ENCODE assay signal across 7 cellular contexts in the genomic region with DNA sequence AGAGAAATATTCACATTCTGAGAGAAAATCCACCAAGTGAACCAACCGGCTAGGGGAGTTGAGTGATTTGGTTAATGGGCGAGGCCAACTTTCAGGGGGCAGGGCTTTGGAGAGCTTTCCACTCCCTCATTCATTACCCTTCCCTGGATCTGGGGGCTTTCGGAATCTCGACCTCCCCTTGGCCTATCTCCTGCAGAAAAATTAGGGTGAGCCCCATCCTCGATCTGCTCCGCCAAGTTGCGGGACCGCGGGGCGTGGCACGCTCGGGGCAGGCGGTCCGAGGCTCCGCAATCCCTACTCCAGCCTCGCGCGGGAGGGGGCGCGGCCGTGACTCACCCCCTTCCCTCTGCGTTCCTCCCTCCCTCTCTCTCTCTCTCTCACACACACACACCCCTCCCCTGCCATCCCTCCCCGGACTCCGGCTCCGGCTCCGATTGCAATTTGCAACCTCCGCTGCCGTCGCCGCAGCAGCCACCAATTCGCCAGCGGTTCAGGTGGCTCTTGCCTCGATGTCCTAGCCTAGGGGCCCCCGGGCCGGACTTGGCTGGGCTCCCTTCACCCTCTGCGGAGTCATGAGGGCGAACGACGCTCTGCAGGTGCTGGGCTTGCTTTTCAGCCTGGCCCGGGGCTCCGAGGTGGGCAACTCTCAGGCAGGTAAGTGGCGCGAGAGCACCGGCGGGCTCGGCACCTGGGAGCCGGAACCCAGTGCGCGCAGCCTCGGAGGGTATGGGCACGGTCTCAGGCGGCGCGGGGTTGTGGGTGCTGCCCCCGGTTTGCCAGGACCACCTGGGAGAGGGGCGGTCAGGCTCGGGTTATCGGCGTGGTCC. TPM values are rescaled to one million over a fixed set of nuclear protein-coding genes. Genes with fewer than 3 reads are reported as not detected.
DNase-seq lines count a peak whose midpoint lies in the region; ATAC-seq and TF ChIP-seq lines count a peak whose summit lies in the region.

Gene ERBB3, plus strand, starts transcription at position 437 of the 827 bp plus-strand sequence. Its CDS starts 136 bp downstream, at position 573.

- H2AFZ ChIP-seq in SK-N-SH (ENCODE audit: low read depth) = peak within 1 kb of the TSS; percentile 94

- no peaks in the 10 kb centered on the region for H3K9me3 ChIP-seq in SK-N-SH
- no peaks in the 10 kb centered on the region for H3K9me3 ChIP-seq in ovary
- H3K9me3 ChIP-seq in tibial artery = no peaks in the 10 kb centered on the region

- no peaks in the 10 kb centered on the region for H3K9me3 Mint-ChIP-seq in IgD-negative memory B cell
- H3K9me3 Mint-ChIP-seq in activated naive CD8-positive, alpha-beta T cell treated with anti-CD3 and anti-CD28 coated beads for 36 hours = no peaks in the 10 kb centered on the region

- H3K27ac Mint-ChIP-seq in IgD-negative memory B cell = no peak within 1 kb of the TSS
- peak within 1 kb of the TSS; percentile 34 for H3K27ac Mint-ChIP-seq in activated naive CD8-positive, alpha-beta T cell treated with anti-CD3 and anti-CD28 coated beads for 36 hours

- peaks cover 18% of the 10 kb centered on the region for H3K27me3 Mint-ChIP-seq in IgD-negative memory B cell
- H3K27me3 Mint-ChIP-seq in activated naive CD8-positive, alpha-beta T cell treated with anti-CD3 and anti-CD28 coated beads for 36 hours = peaks cover 14% of the 10 kb centered on the region

- peak within 1 kb of the TSS; percentile 42; the same call in 1 of the 2 replicates for H3K9ac ChIP-seq in SK-N-SH

- WGBS in SK-N-SH (ENCODE audit: low lambda C conversion rate) = 9% methylated on average over 52 of the region's 59 CpGs
- 0 to 2% (median 1%) methylated on average over 49 to 59 of the region's 59 CpGs for WGBS in ovary, 3 donors

- H3K79me2 ChIP-seq in SK-N-SH (ENCODE audit: insufficient read depth) = no peaks in the 10 kb centered on the region

- H3K27me3 ChIP-seq in SK-N-SH (ENCODE audit: insufficient read depth) = no peaks in the 10 kb centered on the region
- H3K27me3 ChIP-seq in ovary = no peaks in the 10 kb centered on the region
- H3K27me3 ChIP-seq in tibial artery = peaks cover 0 to 6% of the 10 kb centered on the region in 2 donors

- in situ Hi-C loops in GM13977 (cut with MboI; ENCODE audit: low pct_unique_long_range_greater_than_20kb, low sequenced_read_pairs, unreplicated experiment) = no loop called here

- TF ChIP-seq EP300 in SK-N-SH (IDR thresholded peaks at IDR 0.05; ENCODE audit: borderline replicate concordance in 1 of 2, low read depth in 1 of 2, low read length in 1 of 2) = no peak
- TF ChIP-seq EP300 in ovary (IDR thresholded peaks at IDR 0.05) = no peak

- peak within 1 kb of the TSS; percentile 97 for H3K4me2 ChIP-seq in SK-N-SH

- TF ChIP-seq CTCF in GM13977 (IDR thresholded peaks at IDR 0.05; ENCODE audit: extremely low read depth, insufficient read depth, missing control alignments) (no peak), SK-N-SH (IDR thresholded peaks at IDR 0.05) (peak; percentile 6; the same call in 1 of the 2 replicates), ovary (IDR thresholded peaks at IDR 0.05) (peak in 2 of 3 donors; percentile 13 to 17), tibial artery (IDR thresholded peaks at IDR 0.05) (peak in 1 of 2 experiments; percentile 22)

- no peaks in the 10 kb centered on the region for H3K36me3 Mint-ChIP-seq in IgD-negative memory B cell
- H3K36me3 Mint-ChIP-seq in activated naive CD8-positive, alpha-beta T cell treated with anti-CD3 and anti-CD28 coated beads for 36 hours = no peaks in the 10 kb centered on the region

- peak; percentile 88 for ATAC-seq in Right ventricle myocardium superior (ENCODE audit: poor library complexity)

- peaks cover 12% of the 10 kb centered on the region for H3F3A ChIP-seq in SK-N-SH (replicated peaks; ENCODE audit: insufficient read depth)

- TF ChIP-seq POLR2A in ovary (IDR thresholded peaks at IDR 0.05) = no peak

- DNase-seq in GM13977 (ENCODE audit: low spot score) (peak; percentile 76), SK-N-SH (peak; percentile 84), Right ventricle myocardium superior (peak; percentile 78), ovary (peak; percentile 63 to 82 (median 77)), tibial artery (peak; percentile 62 to 88)
- DNase-seq in activated naive CD8-positive, alpha-beta T cell treated with anti-CD3 and anti-CD28 coated beads for 36 hours = peak; percentile 73

- no peak for TF ChIP-seq RAD21 in SK-N-SH (IDR thresholded peaks at IDR 0.05; ENCODE audit: low read length)

- CTCF ChIA-PET in SK-N-SH (lab: Yijun Ruan, JAX) = interaction anchor here (0.8 to 3.4 kb wide), 21 partner anchors 10 to 551 kb away, joined by 3 to 13 read pairs (median 4); partner anchors contain the start of genes SMARCC2 and ZC3H10

- peaks cover 0 to 6% of the 10 kb centered on the region in 2 experiments; a peak in 1 of 4 replicates for H3K4me1 ChIP-seq in SK-N-SH (ENCODE audit: control insufficient read depth in 1 of 2, insufficient read depth in 2 of 2, low read depth in 1 of 2, low read length in 1 of 2)
- H3K4me1 ChIP-seq in ovary (ENCODE audit: insufficient read depth) = peaks cover 5% of the 10 kb centered on the region
- H3K4me1 ChIP-seq in tibial artery = peaks cover 0 to 22% (median 9%) of the 10 kb centered on the region in 4 donors

- H4K20me1 ChIP-seq in SK-N-SH (ENCODE audit: insufficient read depth) = no peaks in the 10 kb centered on the region

- H3K4me3 Mint-ChIP-seq in IgD-negative memory B cell = peak within 1 kb of the TSS; percentile 78 to 93 (median 88)
- H3K4me3 Mint-ChIP-seq in activated naive CD8-positive, alpha-beta T cell treated with anti-CD3 and anti-CD28 coated beads for 36 hours = peak within 1 kb of the TSS; percentile 78

- intact Hi-C loops in Right ventricle myocardium superior (cut with DNase I) (no loop called here), ovary (cut with DNase I) (no loop called here), tibial artery (cut with DNase I; ENCODE audit: low total_unique reads) (no loop called here)

- H3K27ac ChIP-seq in SK-N-SH (ENCODE audit: low read depth in 2 of 2, low read length in 1 of 2) (peak within 1 kb of the TSS; percentile 36 to 55), ovary (peak within 1 kb of the TSS in 1 of 2 donors; percentile 7), tibial artery (peak within 1 kb of the TSS; percentile 73 to 79)

- POLR2A ChIA-PET in SK-N-SH (lab: Yijun Ruan, JAX) = interaction anchor here (0.6 to 3.2 kb wide), 3 partner anchors 24 to 38 kb away, joined by 3 to 15 read pairs (median 3); partner anchors contain the start of genes PA2G4 and ZC3H10

- H3K9me2 ChIP-seq in SK-N-SH = no peaks in the 10 kb centered on the region

- H3K36me3 ChIP-seq in SK-N-SH (replicated peaks in 1 of 2; ENCODE audit: control insufficient read depth in 1 of 2, insufficient read depth in 2 of 2, low read length in 1 of 2) (no peaks in the 10 kb centered on the region), ovary (no peaks in the 10 kb centered on the region), tibial artery (no peaks in the 10 kb centered on the region)

- peak within 1 kb of the TSS; percentile 53 to 71 for H3K4me3 ChIP-seq in SK-N-SH (ENCODE audit: low read depth in 2 of 2, low read length in 1 of 2)
- H3K4me3 ChIP-seq in ovary = peak within 1 kb of the TSS; percentile 33
- H3K4me3 ChIP-seq in tibial artery = peak within 1 kb of the TSS; percentile 48 to 64

- H3K4me1 Mint-ChIP-seq in IgD-negative memory B cell = peaks cover 0 to 10% (median 1%) of the 10 kb centered on the region in 3 donors
- H3K4me1 Mint-ChIP-seq in activated naive CD8-positive, alpha-beta T cell treated with anti-CD3 and anti-CD28 coated beads for 36 hours = peaks cover 10% of the 10 kb centered on the region

TF ChIP-seq in SK-N-SH, 30 proteins besides CTCF, POLR2A, EP300 and RAD21 (continues in another document):
- TF ChIP-seq POLR2AphosphoS5 (IDR thresholded peaks at IDR 0.05; ENCODE audit: low read depth, low read length) = no peak
- TF ChIP-seq YY1 (IDR thresholded peaks at IDR 0.05; ENCODE audit: low read depth) = no peak
- no peak for TF ChIP-seq GATA2 (CRISPR knock-in tag; IDR thresholded peaks at IDR 0.05)
- TF ChIP-seq SIN3A (IDR thresholded peaks at IDR 0.05; ENCODE audit: borderline replicate concordance, low read depth, low read length) = 0 out of 2 replicates have a peak, but pooled peaks have one; percentile 63
- TF ChIP-seq, protein P1, sequence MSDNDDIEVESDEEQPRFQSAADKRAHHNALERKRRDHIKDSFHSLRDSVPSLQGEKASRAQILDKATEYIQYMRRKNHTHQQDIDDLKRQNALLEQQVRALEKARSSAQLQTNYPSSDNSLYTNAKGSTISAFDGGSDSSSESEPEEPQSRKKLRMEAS (IDR thresholded peaks at IDR 0.05; ENCODE audit: low read depth) = peak; percentile 69
- TF ChIP-seq, protein P2, sequence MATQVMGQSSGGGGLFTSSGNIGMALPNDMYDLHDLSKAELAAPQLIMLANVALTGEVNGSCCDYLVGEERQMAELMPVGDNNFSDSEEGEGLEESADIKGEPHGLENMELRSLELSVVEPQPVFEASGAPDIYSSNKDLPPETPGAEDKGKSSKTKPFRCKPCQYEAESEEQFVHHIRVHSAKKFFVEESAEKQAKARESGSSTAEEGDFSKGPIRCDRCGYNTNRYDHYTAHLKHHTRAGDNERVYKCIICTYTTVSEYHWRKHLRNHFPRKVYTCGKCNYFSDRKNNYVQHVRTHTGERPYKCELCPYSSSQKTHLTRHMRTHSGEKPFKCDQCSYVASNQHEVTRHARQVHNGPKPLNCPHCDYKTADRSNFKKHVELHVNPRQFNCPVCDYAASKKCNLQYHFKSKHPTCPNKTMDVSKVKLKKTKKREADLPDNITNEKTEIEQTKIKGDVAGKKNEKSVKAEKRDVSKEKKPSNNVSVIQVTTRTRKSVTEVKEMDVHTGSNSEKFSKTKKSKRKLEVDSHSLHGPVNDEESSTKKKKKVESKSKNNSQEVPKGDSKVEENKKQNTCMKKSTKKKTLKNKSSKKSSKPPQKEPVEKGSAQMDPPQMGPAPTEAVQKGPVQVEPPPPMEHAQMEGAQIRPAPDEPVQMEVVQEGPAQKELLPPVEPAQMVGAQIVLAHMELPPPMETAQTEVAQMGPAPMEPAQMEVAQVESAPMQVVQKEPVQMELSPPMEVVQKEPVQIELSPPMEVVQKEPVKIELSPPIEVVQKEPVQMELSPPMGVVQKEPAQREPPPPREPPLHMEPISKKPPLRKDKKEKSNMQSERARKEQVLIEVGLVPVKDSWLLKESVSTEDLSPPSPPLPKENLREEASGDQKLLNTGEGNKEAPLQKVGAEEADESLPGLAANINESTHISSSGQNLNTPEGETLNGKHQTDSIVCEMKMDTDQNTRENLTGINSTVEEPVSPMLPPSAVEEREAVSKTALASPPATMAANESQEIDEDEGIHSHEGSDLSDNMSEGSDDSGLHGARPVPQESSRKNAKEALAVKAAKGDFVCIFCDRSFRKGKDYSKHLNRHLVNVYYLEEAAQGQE (IDR thresholded peaks at IDR 0.05; ENCODE audit: low read depth, low read length) = no peak

RNA-seq across cellular contexts. Expression of gene ERBB3, which starts in this region (rescaled TPM):
- 0.83 TPM for polyA plus RNA-seq in IgD-negative memory B cell
- polyA plus RNA-seq in SK-N-SH (2012; rRNA removed) = 1.4 and 1.5 TPM in 2 replicates
- polyA plus RNA-seq in SK-N-SH (2012; cell fraction: cytosol; rRNA removed) = 1.1 and 1.2 TPM in 2 replicates
- polyA plus RNA-seq in SK-N-SH (2012; cell fraction: nucleus; rRNA removed) = 0.99 and 1.1 TPM in 2 replicates
- under 1 TPM; 0.82 to 0.97 TPM for total RNA-seq in activated naive CD8-positive, alpha-beta T cell treated with anti-CD3 and anti-CD28 coated beads for 36 hours
- total RNA-seq in Right ventricle myocardium superior = 4.8 TPM
- total RNA-seq in ovary = 10 to 100 TPM in 1 of 7 donors, 1 to 10 TPM in 5, under 1 TPM in 1; 0.72 to 20.6 (median 3.3) TPM
- polyA plus RNA-seq in ovary = 1 to 10 TPM; 1.1 to 5.0 TPM

Comparison
In these comparisons a context has a peak if more than half of its experiments do, and no peak if none do; other contexts are left out.
1. Peak in DNase-seq in activated naive CD8-positive, alpha-beta T cell treated with anti-CD3 and anti-CD28 coated beads for 36 hours; RNA of the gene not detected or under 1 TPM.